Comparison of ENCODE assay signal across 15 cellular contexts in genomic region chr12:49821375-49822287, GRCh38. TPM values are rescaled to one million over a fixed set of nuclear protein-coding genes. Genes with fewer than 3 reads are reported as not detected.
DNase-seq lines count a peak whose midpoint lies in the region; ATAC-seq and TF ChIP-seq lines count a peak whose summit lies in the region.
"Had no signal": no experiment of that assay in that cellular context is flagged by ENCODE, and none has a peak within 500 bp of the region (broad histone marks: within the 10 kb centered on the region; RNA-seq: fewer than 3 reads in every experiment).

No MANE protein-coding gene starts in this region.

- H3K36me3 ChIP-seq in neural progenitor cell, result no peaks in the 10 kb centered on the region

- POLR2A ChIA-PET in activated CD4-positive, alpha-beta T cell treated with anti-CD3 and anti-CD28 coated beads for 36 hours (lab: Charles Lee), result no interaction called here

- no peak overlapping the region for H2AFZ ChIP-seq in neural progenitor cell (replicated peaks)
- H2AFZ ChIP-seq: hepatocyte had no signal

- H3K36me3 Mint-ChIP-seq in activated CD4-positive, alpha-beta T cell treated with anti-CD3 and anti-CD28 coated beads for 36 hours (ENCODE audit: low read depth), result peaks cover 2% of the 10 kb centered on the region
- peaks cover 2% of the 10 kb centered on the region for H3K36me3 Mint-ChIP-seq in activated naive CD8-positive, alpha-beta T cell treated with anti-CD3 and anti-CD28 coated beads, Interleukin-2, amount 50 U/mL, for 24 hours (ENCODE audit: low read depth)
- peaks cover 21% of the 10 kb centered on the region for H3K36me3 Mint-ChIP-seq in neural progenitor cell

- H3K4me1 ChIP-seq in neural progenitor cell, result peaks cover 34% of the 10 kb centered on the region

- peaks cover 24% of the 10 kb centered on the region for H3F3A ChIP-seq in neural progenitor cell (ENCODE audit: low read depth)

- TF ChIP-seq CTCF in HL-60 (IDR thresholded peaks at IDR 0.05; ENCODE audit: insufficient read depth, low read length), result no peak
- TF ChIP-seq CTCF in neural progenitor cell (IDR thresholded peaks at IDR 0.05), result no peak

- no peaks in the 10 kb centered on the region for H3K27me3 Mint-ChIP-seq in activated CD4-positive, alpha-beta T cell treated with anti-CD3 and anti-CD28 coated beads for 36 hours
- no peaks in the 10 kb centered on the region for H3K27me3 Mint-ChIP-seq in activated naive CD8-positive, alpha-beta T cell treated with anti-CD3 and anti-CD28 coated beads, Interleukin-2, amount 50 U/mL, for 24 hours
- peaks cover 4% of the 10 kb centered on the region for H3K27me3 Mint-ChIP-seq in neural progenitor cell (ENCODE audit: insufficient read depth, low read depth)

- peaks cover 32% of the 10 kb centered on the region for H3K79me2 ChIP-seq in neural progenitor cell (ENCODE audit: low read depth)

- intact Hi-C loops in activated CD4-positive, alpha-beta T cell treated with anti-CD3 and anti-CD28 coated beads for 36 hours (cut with DNase I, micrococcal nuclease), result no loop called here

- H3K27me3 ChIP-seq in HL-60 (ENCODE audit: insufficient read depth, poor library complexity, severe bottlenecking), result no peaks in the 10 kb centered on the region
- H3K27me3 ChIP-seq in neural progenitor cell, result no peaks in the 10 kb centered on the region
- H3K27me3 ChIP-seq: hepatocyte had no signal

- CTCF ChIA-PET in activated CD4-positive, alpha-beta T cell treated with anti-CD3 and anti-CD28 coated beads for 36 hours (lab: Charles Lee), result interaction anchor here (0.6 to 1.6 kb wide), 7 partner anchors 11 to 521 kb away, joined by 3 to 8 read pairs (median 3); no protein-coding TSS in a partner anchor

- H3K4me3 ChIP-seq in HL-60 (replicated peaks; ENCODE audit: insufficient read depth, low read length) (no peak overlapping the region), neural progenitor cell (no peak overlapping the region)
- H3K4me3 ChIP-seq: hepatocyte, thoracic aorta had no signal

- peak overlapping the region; percentile 77 for H3K27ac Mint-ChIP-seq in activated CD4-positive, alpha-beta T cell treated with anti-CD3 and anti-CD28 coated beads for 36 hours
- H3K27ac Mint-ChIP-seq in activated naive CD8-positive, alpha-beta T cell treated with anti-CD3 and anti-CD28 coated beads, Interleukin-2, amount 50 U/mL, for 24 hours, result peak overlapping the region; percentile 75
- no peak overlapping the region for H3K27ac Mint-ChIP-seq in neural progenitor cell

- DNase-seq in activated CD4-positive, alpha-beta T cell treated with anti-CD3 and anti-CD28 coated beads for 36 hours, result no peak
- DNase-seq in activated CD4-positive, alpha-beta T cell treated with anti-CD3 and anti-CD28 coated beads for 1 hour, result no peak
- DNase-seq in HL-60 (ENCODE audit: low read depth in 1 of 2, low spot score in 1 of 2), result peak in 1 of 2 experiments; percentile 23
- DNase-seq in activated naive CD8-positive, alpha-beta T cell treated with anti-CD3 and anti-CD28 coated beads, Interleukin-2, amount 50 U/mL, for 24 hours, result no peak
- peak; percentile 54 for DNase-seq in neural progenitor cell (ENCODE audit: low spot score)
- DNase-seq in central memory CD4-positive, alpha-beta T cell, result no peak
- DNase-seq: activated CD4-positive, alpha-beta T cell treated with anti-CD3 and anti-CD28 coated beads, Interleukin-2, amount 50 U/mL, for 1 hour; activated naive CD4-positive, alpha-beta T cell treated with Interleukin-2 at 50 U/mL for 16 hours; NCI-H1092 treated with DMSO at 0.1 percent for 48 hours; small intestine had no signal

- peaks cover 28% of the 10 kb centered on the region for H3K4me1 Mint-ChIP-seq in activated CD4-positive, alpha-beta T cell treated with anti-CD3 and anti-CD28 coated beads for 36 hours
- peaks cover 33% of the 10 kb centered on the region for H3K4me1 Mint-ChIP-seq in activated naive CD8-positive, alpha-beta T cell treated with anti-CD3 and anti-CD28 coated beads, Interleukin-2, amount 50 U/mL, for 24 hours
- H3K4me1 Mint-ChIP-seq in neural progenitor cell, result peaks cover 21% of the 10 kb centered on the region

- no peaks in the 10 kb centered on the region for H3K9me3 ChIP-seq in neural progenitor cell (ENCODE audit: low read depth)
- H3K9me3 ChIP-seq: thoracic aorta had no signal

- H3K4me3 Mint-ChIP-seq in activated CD4-positive, alpha-beta T cell treated with anti-CD3 and anti-CD28 coated beads for 36 hours, result no peak overlapping the region
- no peak overlapping the region for H3K4me3 Mint-ChIP-seq in activated naive CD8-positive, alpha-beta T cell treated with anti-CD3 and anti-CD28 coated beads, Interleukin-2, amount 50 U/mL, for 24 hours
- no peak overlapping the region for H3K4me3 Mint-ChIP-seq in neural progenitor cell

- H3K9me3 Mint-ChIP-seq in activated CD4-positive, alpha-beta T cell treated with anti-CD3 and anti-CD28 coated beads for 36 hours (ENCODE audit: low read depth), result no peaks in the 10 kb centered on the region
- H3K9me3 Mint-ChIP-seq in activated naive CD8-positive, alpha-beta T cell treated with anti-CD3 and anti-CD28 coated beads, Interleukin-2, amount 50 U/mL, for 24 hours, result no peaks in the 10 kb centered on the region
- no peaks in the 10 kb centered on the region for H3K9me3 Mint-ChIP-seq in neural progenitor cell

- no peak overlapping the region for H3K4me2 ChIP-seq in neural progenitor cell
- H3K4me2 ChIP-seq: hepatocyte had no signal

- peak overlapping the region; percentile 70 for H3K27ac ChIP-seq in HL-60 (replicated peaks)
- H3K27ac ChIP-seq in neural progenitor cell, result no peak overlapping the region
- H3K27ac ChIP-seq: epithelial cell of prostate, hepatocyte, thoracic aorta had no signal

- no peak overlapping the region for H3K9ac ChIP-seq in neural progenitor cell

- peak; percentile 40 for ATAC-seq in activated CD4-positive, alpha-beta T cell treated with anti-CD3 and anti-CD28 coated beads for 36 hours
- ATAC-seq in activated naive CD8-positive, alpha-beta T cell treated with anti-CD3 and anti-CD28 coated beads, Interleukin-2, amount 50 U/mL, for 24 hours, result no peak
- ATAC-seq in HG03159 (IDR thresholded peaks at IDR 0.05; ENCODE audit: unreplicated experiment), result no peak
- no peak for ATAC-seq in HG02973 (IDR thresholded peaks at IDR 0.05; ENCODE audit: unreplicated experiment)

- peaks cover 83% of the 10 kb centered on the region for H4K20me1 ChIP-seq in neural progenitor cell (ENCODE audit: low read depth)

RNA-seq across cellular contexts. Expression of gene NCKAP5L, which starts 6.6 kb away (rescaled TPM):
- 1 to 10 TPM; 4.3 to 4.5 TPM for total RNA-seq in activated CD4-positive, alpha-beta T cell treated with anti-CD3 and anti-CD28 coated beads for 36 hours
- total RNA-seq in neural progenitor cell (ENCODE audit: low replicate concordance), result 5.6 and 19.0 TPM in 2 replicates

RNA-seq across cellular contexts. Expression of gene BCDIN3D, which starts 21.3 kb away (rescaled TPM):
- 1 to 10 TPM; 5.5 to 5.6 TPM for total RNA-seq in activated CD4-positive, alpha-beta T cell treated with anti-CD3 and anti-CD28 coated beads for 36 hours
- total RNA-seq in neural progenitor cell (ENCODE audit: low replicate concordance), result 3.8 and 5.3 TPM in 2 replicates
